ENCODE assay signal across 20 cellular contexts in genomic region chr7:1901431-1902210, GRCh38.
DNase-seq lines count a peak whose midpoint lies in the region; ATAC-seq, FAIRE-seq and TF ChIP-seq lines count a peak whose summit lies in the region.
"Had no signal": no experiment of that assay in that cellular context is flagged by ENCODE, and none has a peak within 500 bp of the region (broad histone marks: within the 10 kb centered on the region; RNA-seq: fewer than 3 reads in every experiment).

No MANE protein-coding gene starts in this region.

- H3K9me3 Mint-ChIP-seq in CD4-positive, alpha-beta T cell = no peaks in the 10 kb centered on the region
- no peaks in the 10 kb centered on the region for H3K9me3 Mint-ChIP-seq in activated CD4-positive, alpha-beta T cell treated with anti-CD3 and anti-CD28 coated beads for 36 hours (ENCODE audit: low read depth)
- H3K9me3 Mint-ChIP-seq: IgD-negative memory B cell had no signal

- DNase-seq in NCI-H524 (lab: John Stamatoyannopoulos, UW) (peak; percentile 20 to 21), NCI-H524 treated with DMSO at 0.1 percent for 48 hours (lab: John Stamatoyannopoulos, UW) (no peak), kidney (peak; percentile 63), sigmoid colon (peak; percentile 55), NCI-H146 treated with DMSO at 0.1 percent for 48 hours (lab: John Stamatoyannopoulos, UW; ENCODE audit: unreplicated experiment) (no peak)
- no peak for DNase-seq in CD4-positive, alpha-beta T cell
- no peak for DNase-seq in activated CD4-positive, alpha-beta T cell treated with anti-CD3 and anti-CD28 coated beads for 36 hours
- DNase-seq: 8988T; MV-4-11; NCI-H146; NCI-H69; NK-92 treated with Interleukin-12 subunit alpha and Interleukin-12 subunit beta, amount 100 ng/mL, for 24 hours; OCI-M1 had no signal

- no peaks in the 10 kb centered on the region for H3K27me3 ChIP-seq in CD4-positive, alpha-beta T cell (ENCODE audit: control insufficient read depth, insufficient read depth, low read length)
- H3K27me3 ChIP-seq in sigmoid colon = no peaks in the 10 kb centered on the region

- H3K4me1 ChIP-seq in kidney (ENCODE audit: control insufficient read depth in 1 of 2, insufficient read depth in 1 of 2, low read depth in 1 of 2, low read length in 2 of 2) (no peaks in the 10 kb centered on the region), sigmoid colon (no peaks in the 10 kb centered on the region)
- H3K4me1 ChIP-seq: HAP-1 had no signal

- no peaks in the 10 kb centered on the region for H3K9me3 ChIP-seq in CD4-positive, alpha-beta T cell (ENCODE audit: control insufficient read depth, low read length)
- H3K9me3 ChIP-seq in kidney (ENCODE audit: control insufficient read depth in 1 of 2, low read length in 2 of 2) (no peaks in the 10 kb centered on the region), sigmoid colon (no peaks in the 10 kb centered on the region)
- H3K9me3 ChIP-seq: HAP-1 had no signal

- no peak overlapping the region for H3K27ac ChIP-seq in CD4-positive, alpha-beta T cell (ENCODE audit: low read depth, low read length)
- no peak overlapping the region for H3K27ac ChIP-seq in kidney (ENCODE audit: low read depth in 2 of 2, low read length in 2 of 2)
- H3K27ac ChIP-seq in sigmoid colon = no peak overlapping the region
- H3K27ac ChIP-seq: C4-2B, RWPE1 had no signal

- peak overlapping the region; percentile 53 for H3K27ac Mint-ChIP-seq in CD4-positive, alpha-beta T cell
- no peak overlapping the region for H3K27ac Mint-ChIP-seq in activated CD4-positive, alpha-beta T cell treated with anti-CD3 and anti-CD28 coated beads for 36 hours
- H3K27ac Mint-ChIP-seq: IgD-negative memory B cell had no signal

- H3K4me1 Mint-ChIP-seq in CD4-positive, alpha-beta T cell (ENCODE audit: low read depth) = peaks cover 11% of the 10 kb centered on the region
- no peaks in the 10 kb centered on the region for H3K4me1 Mint-ChIP-seq in activated CD4-positive, alpha-beta T cell treated with anti-CD3 and anti-CD28 coated beads for 36 hours
- H3K4me1 Mint-ChIP-seq: IgD-negative memory B cell had no signal

- H3K36me3 Mint-ChIP-seq in CD4-positive, alpha-beta T cell (ENCODE audit: low read depth) = peaks cover 40% of the 10 kb centered on the region
- H3K36me3 Mint-ChIP-seq in activated CD4-positive, alpha-beta T cell treated with anti-CD3 and anti-CD28 coated beads for 36 hours (ENCODE audit: low read depth) = peaks cover 2% of the 10 kb centered on the region

- H3K4me3 ChIP-seq in kidney (ENCODE audit: low read length in 2 of 2) = no peak overlapping the region
- no peak overlapping the region for H3K4me3 ChIP-seq in sigmoid colon
- H3K4me3 ChIP-seq: GM12878, HAP-1 had no signal

- POLR2A ChIA-PET in CD4-positive, alpha-beta T cell (lab: Charles Lee) = no interaction called here
- POLR2A ChIA-PET in activated CD4-positive, alpha-beta T cell treated with anti-CD3 and anti-CD28 coated beads for 36 hours (lab: Charles Lee) = no interaction called here

- TF ChIP-seq CTCF in CD4-positive, alpha-beta T cell (IDR thresholded peaks at IDR 0.05) = no peak
- TF ChIP-seq CTCF in kidney (IDR thresholded peaks at IDR 0.05; ENCODE audit: borderline replicate concordance, extremely low read depth, insufficient read depth) (no peak), sigmoid colon (IDR thresholded peaks at IDR 0.05) (no peak)

- 93 to 95% methylated on average over 18 of the region's 18 CpGs for WGBS in sigmoid colon, 2 donors

- H3K27me3 Mint-ChIP-seq in CD4-positive, alpha-beta T cell = no peaks in the 10 kb centered on the region
- H3K27me3 Mint-ChIP-seq in activated CD4-positive, alpha-beta T cell treated with anti-CD3 and anti-CD28 coated beads for 36 hours = no peaks in the 10 kb centered on the region
- H3K27me3 Mint-ChIP-seq: IgD-negative memory B cell had no signal

- H3K36me3 ChIP-seq in kidney (ENCODE audit: control insufficient read depth in 1 of 2, insufficient read depth in 2 of 2, low read length in 2 of 2) = no peaks in the 10 kb centered on the region
- H3K36me3 ChIP-seq in sigmoid colon = peaks cover 0 to 14% (median 0%) of the 10 kb centered on the region in 4 donors
- H3K36me3 ChIP-seq: HAP-1 had no signal

- no peak for TF ChIP-seq EP300 in sigmoid colon (IDR thresholded peaks at IDR 0.05)

- TF ChIP-seq POLR2A in sigmoid colon (IDR thresholded peaks at IDR 0.05) = no peak

- CTCF ChIA-PET in CD4-positive, alpha-beta T cell (lab: Charles Lee) = no interaction called here
- CTCF ChIA-PET in activated CD4-positive, alpha-beta T cell treated with anti-CD3 and anti-CD28 coated beads for 36 hours (lab: Charles Lee) = interaction anchor here (0.6 kb wide), 1 partner anchor 528 kb away, joined by 3 read pairs; no protein-coding TSS in a partner anchor

- ATAC-seq in CD4-positive, alpha-beta T cell (ENCODE audit: poor library complexity) = no peak
- no peak for ATAC-seq in activated CD4-positive, alpha-beta T cell treated with anti-CD3 and anti-CD28 coated beads for 36 hours
- ATAC-seq in HG03025 (IDR thresholded peaks at IDR 0.05; ENCODE audit: low FRiP score, unreplicated experiment) = no peak
- ATAC-seq: GM12878 had no signal

- no peak overlapping the region for H3K9ac ChIP-seq in kidney (ENCODE audit: low read length in 2 of 2)

- intact Hi-C loops in CD4-positive, alpha-beta T cell (cut with DNase I, micrococcal nuclease) = no loop called here
- intact Hi-C loops in kidney (cut with DNase I) (no loop called here), sigmoid colon (cut with DNase I) (no loop called here)
- intact Hi-C loops in activated CD4-positive, alpha-beta T cell treated with anti-CD3 and anti-CD28 coated beads for 36 hours (cut with DNase I, micrococcal nuclease) = no loop called here

- FAIRE-seq in kidney (lab: Jason Lieb, UNC) = no peak
- FAIRE-seq: GM12878, GM18507 had no signal

- no peak overlapping the region for H3K4me3 Mint-ChIP-seq in CD4-positive, alpha-beta T cell
- H3K4me3 Mint-ChIP-seq in activated CD4-positive, alpha-beta T cell treated with anti-CD3 and anti-CD28 coated beads for 36 hours = no peak overlapping the region
- H3K4me3 Mint-ChIP-seq: IgD-negative memory B cell had no signal

Comparison
In these comparisons a context has a peak if more than half of its experiments do, and no peak if none do; other contexts are left out.
1. DNase-seq: peak in NCI-H524 (2 of 2), kidney (single experiment) and sigmoid colon (single experiment); none in NCI-H524 treated with DMSO at 0.1 percent for 48 hours (single experiment), CD4-positive, alpha-beta T cell (0 of 10), activated CD4-positive, alpha-beta T cell treated with anti-CD3 and anti-CD28 coated beads for 36 hours (single experiment) and NCI-H146 treated with DMSO at 0.1 percent for 48 hours (single experiment).